5 cellular contexts compared by ENCODE assay signal in genomic region chr19:32696771-32697170, GRCh38. TPM values are rescaled to one million over a fixed set of nuclear protein-coding genes. Genes with fewer than 3 reads are reported as not detected.
"Had no signal": no experiment of that assay in that cellular context is flagged by ENCODE, and none has a peak within 500 bp of the region (broad histone marks: within the 10 kb centered on the region; RNA-seq: fewer than 3 reads in every experiment).

No MANE protein-coding gene starts in this region.

RNA-seq across cellular contexts. Expression of gene RGS9BP, which starts 21.1 kb away (rescaled TPM):
- total RNA-seq: mesenteric fat pad, smooth muscle cell had no signal
- polyA plus RNA-seq: naive thymus-derived CD4-positive, alpha-beta T cell; neural cell; smooth muscle cell had no signal

RNA-seq across cellular contexts. Expression of gene TDRD12, which starts 22.8 kb away (rescaled TPM):
- total RNA-seq: mesenteric fat pad, thoracic aorta had no signal
